ENCODE assay signal across 10 cellular contexts in the genomic region with DNA sequence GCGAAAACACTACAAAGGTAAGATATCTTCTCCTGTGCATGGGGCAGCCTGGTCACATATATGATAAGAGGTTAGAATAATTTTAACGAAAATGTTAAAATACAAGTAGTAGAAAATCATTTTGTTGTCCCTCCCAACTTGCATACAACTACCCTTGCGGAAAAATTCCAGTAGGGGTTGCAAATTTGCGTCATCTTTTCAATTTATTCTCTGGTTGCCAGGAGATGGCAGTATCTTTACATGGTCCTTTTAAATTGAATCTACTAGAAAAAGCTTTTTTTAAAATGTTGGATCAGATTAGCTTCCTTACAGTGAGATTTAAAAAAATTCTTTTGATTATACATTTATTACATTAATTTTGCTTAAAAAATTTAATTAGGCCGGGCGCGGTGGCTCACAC. TPM values are rescaled to one million over a fixed set of nuclear protein-coding genes. Genes with fewer than 3 reads are reported as not detected.
DNase-seq lines count a peak whose midpoint lies in the region; ATAC-seq and TF ChIP-seq lines count a peak whose summit lies in the region.
"Had no signal": no experiment of that assay in that cellular context is flagged by ENCODE, and none has a peak within 500 bp of the region (broad histone marks: within the 10 kb centered on the region; RNA-seq: fewer than 3 reads in every experiment).

No MANE protein-coding gene starts in this region.

- no peak overlapping the region for H3K27ac ChIP-seq in AG04450 (ENCODE audit: low read depth, low read length)
- H3K27ac ChIP-seq: thyroid gland had no signal

- CTCF ChIA-PET in AG04450 (lab: Charles Lee) = interaction anchor here (0.6 to 1.5 kb wide), 4 partner anchors 43 to 257 kb away, joined by 3 to 6 read pairs (median 4); no protein-coding TSS in a partner anchor

- H3K4me3 Mint-ChIP-seq in HFFc6 = no peak overlapping the region
- H3K4me3 Mint-ChIP-seq in immature natural killer cell = no peak overlapping the region

- DNase-seq in AG04450 (ENCODE audit: low read depth, low spot score) = no peak
- DNase-seq in HFFc6 = peak; percentile 36
- peak; percentile 21 for DNase-seq in SK-N-DZ (ENCODE audit: low spot score)
- peak; percentile 46 for DNase-seq in inferior parietal cortex (ENCODE audit: extremely low spot score)
- DNase-seq in occipital lobe (lab: John Stamatoyannopoulos, UW) = no peak
- DNase-seq in ureter (ENCODE audit: low spot score) = no peak
- DNase-seq in immature natural killer cell = no peak
- DNase-seq: NCI-H1092, thyroid gland had no signal

- POLR2A ChIA-PET in AG04450 (lab: Yijun Ruan, JAX) = no interaction called here

- H3K4me1 Mint-ChIP-seq in HFFc6 (ENCODE audit: low read depth) (no peaks in the 10 kb centered on the region), immature natural killer cell (peaks cover 4 to 54% of the 10 kb centered on the region in 2 donors)

- H3K27me3 Mint-ChIP-seq in HFFc6 (ENCODE audit: insufficient read depth) (peaks cover 2% of the 10 kb centered on the region; the same call in 1 of the 2 replicates), immature natural killer cell (ENCODE audit: low read depth in 3 of 3) (no peaks in the 10 kb centered on the region)

- H3K27me3 ChIP-seq in AG04450 (ENCODE audit: control insufficient read depth, insufficient read depth, low read length) = no peaks in the 10 kb centered on the region
- H3K27me3 ChIP-seq: thyroid gland had no signal

- no peak for ATAC-seq in HG02970 (IDR thresholded peaks at IDR 0.05; ENCODE audit: low FRiP score, unreplicated experiment)

- TF ChIP-seq CTCF in AG04450 (IDR thresholded peaks at IDR 0.05; ENCODE audit: low read depth, low read length) (peak; percentile 21; the same call in 1 of the 2 replicates), HFFc6 (IDR thresholded peaks at IDR 0.05) (peak; percentile 62)

- H3K27ac Mint-ChIP-seq in HFFc6 (no peak overlapping the region), immature natural killer cell (no peak overlapping the region)

- no peak overlapping the region for H3K4me3 ChIP-seq in AG04450 (ENCODE audit: low read depth, low read length)
- H3K4me3 ChIP-seq: thyroid gland had no signal

- peaks cover 24% of the 10 kb centered on the region; the same call in 1 of the 2 replicates for H3K36me3 Mint-ChIP-seq in HFFc6 (ENCODE audit: low read depth)
- H3K36me3 Mint-ChIP-seq in immature natural killer cell = peaks cover 32 to 62% (median 38%) of the 10 kb centered on the region in 3 donors

- H3K9me3 ChIP-seq in AG04450 (ENCODE audit: control insufficient read depth, insufficient read depth, low read length) = no peaks in the 10 kb centered on the region
- H3K9me3 ChIP-seq: thyroid gland had no signal

- H3K9me3 Mint-ChIP-seq in HFFc6 = no peaks in the 10 kb centered on the region
- no peaks in the 10 kb centered on the region for H3K9me3 Mint-ChIP-seq in immature natural killer cell

RNA-seq across cellular contexts. Expression of a gene that starts 10.9 kb away (rescaled TPM):
- 32.2 and 43.7 TPM in 2 replicates for polyA plus RNA-seq in AG04450 (2011; rRNA removed)
- polyA minus RNA-seq in AG04450 (2011; rRNA and poly(A)+ RNA removed) = 25.1 and 38.3 TPM in 2 replicates
- total RNA-seq in HFFc6 (2021; fragmentation: NEBNext Ultra II Directional; extraction: Animal tissue kit (Norgen Biotek cat#: 25700)) = 10 to 100 TPM; 20.0 to 24.9 (median 21.6) TPM
- 27.6 and 30.1 TPM in 2 replicates for polyA plus RNA-seq in SK-N-DZ (2014; cell fraction: cytosol; rRNA removed)
- polyA plus RNA-seq in SK-N-DZ (2014; cell fraction: nucleus; rRNA removed) = 32.6 and 50.4 TPM in 2 replicates
- total RNA-seq in occipital lobe = 42.7 TPM
- total RNA-seq in ureter = 41.0 TPM
- 10 to 100 TPM in 2 of 3 donors, 1 to 10 TPM in 1; 9.9 to 21.4 (median 15.8) TPM for polyA plus RNA-seq in immature natural killer cell

RNA-seq across cellular contexts. Expression of a gene that starts 11.2 kb away (rescaled TPM):
- 105 and 107 TPM in 2 replicates for polyA plus RNA-seq in AG04450 (2011; rRNA removed)
- polyA minus RNA-seq in AG04450 (2011; rRNA and poly(A)+ RNA removed) = 116 and 130 TPM in 2 replicates
- total RNA-seq in HFFc6 (2021; fragmentation: NEBNext Ultra II Directional; extraction: Animal tissue kit (Norgen Biotek cat#: 25700)) = 100 to 1,000 TPM in 4 of 6 experiments, 10 to 100 TPM in 2; 92.5 to 122 (median 107) TPM
- 57.1 and 64.9 TPM in 2 replicates for polyA plus RNA-seq in SK-N-DZ (2014; cell fraction: cytosol; rRNA removed)
- polyA plus RNA-seq in SK-N-DZ (2014; cell fraction: nucleus; rRNA removed) = 79.6 and 96.0 TPM in 2 replicates
- 43.4 TPM for total RNA-seq in occipital lobe
- 205 TPM for total RNA-seq in ureter
- polyA plus RNA-seq in immature natural killer cell = 100 to 1,000 TPM; 103 to 168 (median 129) TPM

RNA-seq across cellular contexts. Expression of a gene that starts 42.4 kb away (rescaled TPM):
- polyA plus RNA-seq in AG04450 (2011; rRNA removed) (1.5 and 1.9 TPM in 2 replicates), immature natural killer cell (not detected)
- 1.4 and 1.7 TPM in 2 replicates for polyA minus RNA-seq in AG04450 (2011; rRNA and poly(A)+ RNA removed)
- under 1 TPM; 0.28 to 0.90 (median 0.58) TPM for total RNA-seq in HFFc6 (2021; fragmentation: NEBNext Ultra II Directional; extraction: Animal tissue kit (Norgen Biotek cat#: 25700))
- 62.7 and 71.9 TPM in 2 replicates for polyA plus RNA-seq in SK-N-DZ (2014; cell fraction: cytosol; rRNA removed)
- 190 and 277 TPM in 2 replicates for polyA plus RNA-seq in SK-N-DZ (2014; cell fraction: nucleus; rRNA removed)
- total RNA-seq in occipital lobe (17.0 TPM), ureter (1.7 TPM)

RNA-seq across cellular contexts. Expression of a gene that starts 58.0 kb away (rescaled TPM):
- polyA plus RNA-seq in AG04450 (2011; rRNA removed) (0.06 and 0.29 TPM in 2 replicates), immature natural killer cell (not detected)
- polyA minus RNA-seq in AG04450 (2011; rRNA and poly(A)+ RNA removed) = not detected in 2 replicates
- under 1 TPM in 1 of 6 experiments, not detected in 5; 0.23 TPM for total RNA-seq in HFFc6 (2021; fragmentation: NEBNext Ultra II Directional; extraction: Animal tissue kit (Norgen Biotek cat#: 25700))
- polyA plus RNA-seq in SK-N-DZ (2014; cell fraction: cytosol; rRNA removed) = 8.1 and 13.7 TPM in 2 replicates
- 4.5 TPM in 2 replicates for polyA plus RNA-seq in SK-N-DZ (2014; cell fraction: nucleus; rRNA removed)
- total RNA-seq in occipital lobe (44.0 TPM), ureter (0.75 TPM)
- total RNA-seq: thyroid gland had no signal

Comparison
In these comparisons a context has a peak if more than half of its experiments do, and no peak if none do; other contexts are left out.
1. DNase-seq: peak in HFFc6 (single experiment), SK-N-DZ (single experiment) and inferior parietal cortex (single experiment); none in AG04450 (single experiment), occipital lobe (single experiment), ureter (single experiment) and immature natural killer cell (0 of 3).